Comparison of ENCODE assay signal across 18 cellular contexts in genomic region chr2:69116438-69116837, GRCh38.
DNase-seq lines count a peak whose midpoint lies in the region; ATAC-seq and TF ChIP-seq lines count a peak whose summit lies in the region.
"Had no signal": no experiment of that assay in that cellular context is flagged by ENCODE, and none has a peak within 500 bp of the region (broad histone marks: within the 10 kb centered on the region; RNA-seq: fewer than 3 reads in every experiment).

No MANE protein-coding gene starts in this region.

- no peak for TF ChIP-seq CTCF in retinal pigment epithelial cell (conservative IDR thresholded peaks at IDR 0.05; ENCODE audit: low read depth, low read length)

- no peak overlapping the region for H3K4me3 ChIP-seq in retinal pigment epithelial cell (ENCODE audit: low read length)
- H3K4me3 ChIP-seq: SJCRH30, skin epidermis, testis had no signal

- DNase-seq in Right ventricle myocardium inferior (ENCODE audit: missing footprints) = no peak
- DNase-seq in cardiac septum (ENCODE audit: low spot score) = no peak
- DNase-seq in left ventricle myocardium superior = no peak
- peak; percentile 14 for DNase-seq in retinal pigment epithelial cell (ENCODE audit: low read depth)
- no peak for DNase-seq in NCI-H2196 (lab: John Stamatoyannopoulos, UW; ENCODE audit: unreplicated experiment)
- DNase-seq in NCI-H82 (lab: John Stamatoyannopoulos, UW) = no peak
- no peak for DNase-seq in NOMO-1 treated with dmso at 0.1 percent for 144 hours (lab: John Stamatoyannopoulos, UW; ENCODE audit: unreplicated experiment)
- DNase-seq: 8988T; activated T-cell treated with anti-CD3 and anti-CD28 coated beads, Interleukin-2, amount 50 U/mL, for 1 hour; kidney; NCI-H1105 treated with DMSO at 0.1 percent for 48 hours; NCI-H2029 treated with DMSO at 0.1 percent for 48 hours; SJCRH30; T-helper 1 cell; testis had no signal

- intact Hi-C loops in Right ventricle myocardium inferior (cut with DNase I) (no loop called here), cardiac septum (cut with DNase I) (no loop called here), left ventricle myocardium superior (cut with micrococcal nuclease) (no loop called here)

- ATAC-seq in Right ventricle myocardium inferior = peak; percentile 70
- peak; percentile 76 for ATAC-seq in left ventricle myocardium superior
- no peak for ATAC-seq in HG03442 (IDR thresholded peaks at IDR 0.05; ENCODE audit: unreplicated experiment)
- ATAC-seq: stimulated activated memory B cell treated with anti-CD40 and anti-IgM and Interleukin-4, amounts not matched to agents 10 μg/mL and 1 μg/mL and 100 μg/mL, for 72 hours had no signal
